In genomic region chr2:189328451-189329249, GRCh38 we compare ENCODE assay signal across 2 cellular contexts.
TF ChIP-seq lines count a peak whose summit lies in the region.

No MANE protein-coding gene starts in this region.

TF ChIP-seq in SK-N-SH, 30 proteins besides CTCF, POLR2A, EP300 and RAD21:
- TF ChIP-seq USF1 (IDR thresholded peaks at IDR 0.05; ENCODE audit: borderline replicate concordance, low read depth) (no peak), FOSL2 (IDR thresholded peaks at IDR 0.05; ENCODE audit: borderline replicate concordance, low read depth) (peak; percentile 37; the same call in 1 of the 2 replicates), GABPA (IDR thresholded peaks at IDR 0.05; ENCODE audit: low read depth) (no peak), REST (IDR thresholded peaks at IDR 0.05; ENCODE audit: low read depth, low read length) (no peak), YY1 (IDR thresholded peaks at IDR 0.05; ENCODE audit: low read depth) (no peak), USF2 (IDR thresholded peaks at IDR 0.05; ENCODE audit: borderline replicate concordance, low read depth, low read length) (no peak), PBX3 (IDR thresholded peaks at IDR 0.05) (peak; percentile 12; the same call in 1 of the 2 replicates), CHD2 (IDR thresholded peaks at IDR 0.05; ENCODE audit: low read length, partially characterized antibody) (no peak), RCOR1 (IDR thresholded peaks at IDR 0.05; ENCODE audit: low read length) (no peak), GATA2 (CRISPR knock-in tag; IDR thresholded peaks at IDR 0.05) (no peak), RXRA (IDR thresholded peaks at IDR 0.05; ENCODE audit: borderline replicate concordance, low read depth) (no peak), TCF12 (IDR thresholded peaks at IDR 0.05) (peak; percentile 33; the same call in 1 of the 2 replicates)

TF ChIP-seq in endothelial cell of umbilical vein, 7 proteins besides CTCF, POLR2A, EP300 and RAD21 (continued from another document):
- peak; percentile 41 for TF ChIP-seq JUN (IDR thresholded peaks at IDR 0.05; ENCODE audit: borderline replicate concordance, insufficient read depth, insufficient read length, low read depth)
- TF ChIP-seq MAX (IDR thresholded peaks at IDR 0.05; ENCODE audit: insufficient read depth, insufficient read length): no peak
- TF ChIP-seq GATA2 (IDR thresholded peaks at IDR 0.05; ENCODE audit: insufficient read depth, insufficient read length, low read depth, low read length): peak; percentile 46
- no peak for TF ChIP-seq EZH2 (IDR thresholded peaks at IDR 0.05; ENCODE audit: borderline replicate concordance, low read depth, low read length, severe bottlenecking)
- TF ChIP-seq POLR2AphosphoS5 (IDR thresholded peaks at IDR 0.05; ENCODE audit: insufficient read depth, low read depth, low read length): peak; percentile 38
- TF ChIP-seq FOS (IDR thresholded peaks at IDR 0.05; ENCODE audit: borderline replicate concordance, insufficient read depth, low read length): peak; percentile 97
